ENCODE assay signal across 20 cellular contexts in genomic region chr12:64056741-64057140, GRCh38.
"Had no signal": no experiment of that assay in that cellular context is flagged by ENCODE, and none has a peak within 500 bp of the region (broad histone marks: within the 10 kb centered on the region; RNA-seq: fewer than 3 reads in every experiment).

No MANE protein-coding gene starts in this region.

- H3K27me3 ChIP-seq: gastrocnemius medialis, neural progenitor cell, right lobe of liver, tibial nerve, upper lobe of left lung had no signal

- DNase-seq: effector CD8-positive, alpha-beta T cell; endodermal cell; foreskin fibroblast; gastrocnemius medialis; head of caudate nucleus; naive thymus-derived CD4-positive, alpha-beta T cell; right lobe of liver; small intestine; stimulated activated CD4-positive, alpha-beta T cell treated with anti-CD3 and anti-CD28 coated beads, Interleukin-15, amount 100 ng/mL, for 24 hours; stimulated activated CD4-positive, alpha-beta T cell treated with anti-CD3 and anti-CD28 coated beads, Interleukin-2, amount 100 ng/mL, for 48 hours; stimulated activated naive B cell treated with anti-CD40 and anti-IgM and Interleukin-4, amounts not matched to agents 10 μg/mL and 1 μg/mL and 100 μg/mL, for 72 hours; upper lobe of left lung had no signal

- H3K27ac ChIP-seq: epithelial cell of prostate, gastrocnemius medialis, neural progenitor cell, parathyroid adenoma, right lobe of liver, thoracic aorta, tibial nerve, upper lobe of left lung had no signal

- H3K4me3 ChIP-seq: gastrocnemius medialis, lung, neural progenitor cell, right lobe of liver, thoracic aorta, tibial nerve, upper lobe of left lung had no signal

- ATAC-seq: esophagus mucosa; gastrocnemius medialis; left lobe of liver; naive thymus-derived CD4-positive, alpha-beta T cell; right lobe of liver; stimulated activated naive B cell treated with anti-CD40 and anti-IgM and Interleukin-4, amounts not matched to agents 10 μg/mL and 1 μg/mL and 100 μg/mL, for 72 hours had no signal
